Comparison of ENCODE assay signal across 8 cellular contexts in the genomic region with DNA sequence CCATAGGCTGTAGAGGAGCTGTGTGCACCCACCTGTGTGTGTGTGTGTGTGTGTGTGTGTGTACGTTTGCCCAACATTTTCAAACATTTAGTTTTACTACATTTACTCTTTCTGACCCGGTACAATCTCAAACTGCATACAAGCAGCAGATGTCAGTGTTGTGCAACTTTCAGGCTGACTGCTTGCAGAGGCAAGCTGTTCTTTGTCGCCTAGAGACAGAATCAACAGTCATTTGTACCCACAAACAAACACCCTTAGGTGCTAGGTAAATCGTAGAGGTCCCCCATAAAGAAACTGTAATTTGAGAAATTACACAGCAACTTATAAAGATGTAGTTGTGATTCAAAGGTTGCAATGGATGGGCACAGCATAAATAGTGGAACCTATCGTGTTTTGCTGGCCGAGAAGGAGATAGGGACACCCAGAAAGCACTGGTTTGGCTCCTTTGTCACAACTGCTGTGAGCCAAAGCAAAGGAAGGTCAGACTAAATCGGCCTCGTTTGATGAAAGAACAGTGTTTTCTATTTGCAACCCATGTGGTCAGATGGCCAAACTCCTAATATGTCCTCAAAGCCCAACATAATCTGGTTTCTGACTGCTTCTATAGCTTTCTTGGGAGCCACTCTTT.
A peak's percentile ranks its signal among the peaks of the same experiment; 100 is the strongest.
DNase-seq lines count a peak whose midpoint lies in the region; ATAC-seq and TF ChIP-seq lines count a peak whose summit lies in the region.

No MANE protein-coding gene starts in this region.

- H3K27me3 Mint-ChIP-seq in progenitor cell of endocrine pancreas (no peaks in the 10 kb centered on the region), CD14-positive monocyte (ENCODE audit: low read depth in 3 of 3) (no peaks in the 10 kb centered on the region)

- no peaks in the 10 kb centered on the region for H4K20me1 ChIP-seq in fibroblast of lung (ENCODE audit: control insufficient read depth, extremely low read depth, insufficient read depth, low read length)

- TF ChIP-seq CTCF in fibroblast of lung (conservative IDR thresholded peaks at IDR 0.05 in 1 of 2, IDR thresholded peaks at IDR 0.05 in 1 of 2; ENCODE audit: low read depth in 1 of 2, low read length in 2 of 2): no peak
- TF ChIP-seq CTCF in progenitor cell of endocrine pancreas (IDR thresholded peaks at IDR 0.05; ENCODE audit: unreplicated experiment): peak; percentile 63
- no peak for TF ChIP-seq CTCF in CD14-positive monocyte (IDR thresholded peaks at IDR 0.05)

- H3K79me2 ChIP-seq in fibroblast of lung (ENCODE audit: control insufficient read depth, insufficient read depth, low read length): no peaks in the 10 kb centered on the region

- H3K9me3 Mint-ChIP-seq in progenitor cell of endocrine pancreas (ENCODE audit: low read depth): peaks cover 7% of the 10 kb centered on the region
- H3K9me3 Mint-ChIP-seq in CD14-positive monocyte: peaks cover 0 to 2% (median 0%) of the 10 kb centered on the region in 7 donors

- intact Hi-C loops in CD14-positive monocyte (cut with micrococcal nuclease): no loop called here

- no peak overlapping the region for H3K9ac ChIP-seq in fibroblast of lung (ENCODE audit: insufficient read depth, low read length)

- peaks cover 9% of the 10 kb centered on the region for H3K4me1 Mint-ChIP-seq in progenitor cell of endocrine pancreas (ENCODE audit: low read depth)
- H3K4me1 Mint-ChIP-seq in CD14-positive monocyte: no peaks in the 10 kb centered on the region

- no peaks in the 10 kb centered on the region for H3K9me3 ChIP-seq in fibroblast of lung (ENCODE audit: control insufficient read depth, insufficient read depth, low read depth, low read length)

- no peaks in the 10 kb centered on the region for H3K27me3 ChIP-seq in fibroblast of lung (ENCODE audit: control insufficient read depth, insufficient read depth, low read length)

- H3K27ac ChIP-seq in fibroblast of lung (ENCODE audit: insufficient read depth, low read length): no peak overlapping the region

- DNase-seq in HT-29 (ENCODE audit: low spot score) (peak; percentile 72), NCI-H748 treated with DMSO at 0.1 percent for 48 hours (lab: John Stamatoyannopoulos, UW) (peak; percentile 72), fibroblast of lung (ENCODE audit: low read depth in 2 of 2) (peak; percentile 14 to 20), progenitor cell of endocrine pancreas (ENCODE audit: low spot score, unreplicated experiment) (peak; percentile 24), T-helper 9 cell (no peak), CD14-positive monocyte (ENCODE audit: low spot score) (no peak)
- DNase-seq in activated CD8-positive, alpha-beta memory T cell treated with anti-CD3 and anti-CD28 coated beads, Interleukin-2, amount 50 U/mL, for 48 hours: no peak

- no peaks in the 10 kb centered on the region for H3K4me1 ChIP-seq in fibroblast of lung (ENCODE audit: control insufficient read depth, extremely low read depth, insufficient read depth, low read length)

- no peaks in the 10 kb centered on the region for H3K36me3 ChIP-seq in fibroblast of lung (ENCODE audit: control insufficient read depth, insufficient read depth, low read length)

- H3K4me2 ChIP-seq in fibroblast of lung (ENCODE audit: extremely low read depth, insufficient read depth, low read length): no peak overlapping the region

- peak overlapping the region; percentile 11 for H3K27ac Mint-ChIP-seq in progenitor cell of endocrine pancreas
- no peak overlapping the region for H3K27ac Mint-ChIP-seq in CD14-positive monocyte

- no peak overlapping the region for H2AFZ ChIP-seq in fibroblast of lung (ENCODE audit: low read length)

- H3K36me3 Mint-ChIP-seq in progenitor cell of endocrine pancreas (ENCODE audit: insufficient read depth): no peaks in the 10 kb centered on the region
- no peaks in the 10 kb centered on the region for H3K36me3 Mint-ChIP-seq in CD14-positive monocyte

- H3K4me3 ChIP-seq in fibroblast of lung (replicated peaks in 1 of 4; ENCODE audit: control extremely low read depth in 1 of 4, insufficient read depth in 1 of 4, low read depth in 3 of 4, low read length in 4 of 4): no peak overlapping the region

- ATAC-seq in HG03196 (IDR thresholded peaks at IDR 0.05; ENCODE audit: unreplicated experiment): no peak

- H3K4me3 Mint-ChIP-seq in progenitor cell of endocrine pancreas (ENCODE audit: low read depth): no peak overlapping the region
- H3K4me3 Mint-ChIP-seq in CD14-positive monocyte: no peak overlapping the region

Comparison
In these comparisons a context has a peak if more than half of its experiments do, and no peak if none do; other contexts are left out.
1. DNase-seq: peak in HT-29 (single experiment), NCI-H748 treated with DMSO at 0.1 percent for 48 hours (single experiment), fibroblast of lung (2 of 2) and progenitor cell of endocrine pancreas (single experiment); none in T-helper 9 cell (single experiment), CD14-positive monocyte (single experiment) and activated CD8-positive, alpha-beta memory T cell treated with anti-CD3 and anti-CD28 coated beads, Interleukin-2, amount 50 U/mL, for 48 hours (single experiment).